1 cellular context compared by ENCODE assay signal in the genomic region with DNA sequence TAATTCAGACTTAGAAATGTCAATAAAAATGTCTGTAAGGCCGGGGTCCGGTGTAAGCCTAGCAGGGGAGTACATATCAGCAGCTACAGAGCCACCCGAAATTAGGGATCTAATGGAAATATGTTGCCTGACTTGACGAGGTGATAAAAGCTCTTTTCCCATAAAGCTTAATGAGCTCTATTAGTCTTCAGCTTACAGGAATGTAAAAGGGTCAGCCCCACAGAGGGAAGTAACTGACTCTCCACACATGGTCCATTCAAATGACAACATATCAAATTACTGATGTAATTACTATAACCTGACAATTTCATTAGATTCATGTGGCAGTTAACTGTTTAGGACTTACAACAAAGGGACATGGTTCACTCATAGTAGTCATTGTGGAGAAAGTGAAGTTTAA.
A peak's percentile ranks its signal among the peaks of the same experiment; 100 is the strongest.
TF ChIP-seq lines count a peak whose summit lies in the region.

No MANE protein-coding gene starts in this region.

TF ChIP-seq in HEK293, 187 proteins besides CTCF, POLR2A, EP300 and RAD21 (continued from another document and continues in another):
- peak; percentile 51; the same call in 1 of the 2 replicates for TF ChIP-seq ZXDB (tag by site-specific recombination; IDR thresholded peaks at IDR 0.05)
- no peak for TF ChIP-seq ZBTB21 (tag by site-specific recombination; IDR thresholded peaks at IDR 0.05)
- no peak for TF ChIP-seq ZNF548 (tag by site-specific recombination; IDR thresholded peaks at IDR 0.05)
- TF ChIP-seq, protein P1, sequence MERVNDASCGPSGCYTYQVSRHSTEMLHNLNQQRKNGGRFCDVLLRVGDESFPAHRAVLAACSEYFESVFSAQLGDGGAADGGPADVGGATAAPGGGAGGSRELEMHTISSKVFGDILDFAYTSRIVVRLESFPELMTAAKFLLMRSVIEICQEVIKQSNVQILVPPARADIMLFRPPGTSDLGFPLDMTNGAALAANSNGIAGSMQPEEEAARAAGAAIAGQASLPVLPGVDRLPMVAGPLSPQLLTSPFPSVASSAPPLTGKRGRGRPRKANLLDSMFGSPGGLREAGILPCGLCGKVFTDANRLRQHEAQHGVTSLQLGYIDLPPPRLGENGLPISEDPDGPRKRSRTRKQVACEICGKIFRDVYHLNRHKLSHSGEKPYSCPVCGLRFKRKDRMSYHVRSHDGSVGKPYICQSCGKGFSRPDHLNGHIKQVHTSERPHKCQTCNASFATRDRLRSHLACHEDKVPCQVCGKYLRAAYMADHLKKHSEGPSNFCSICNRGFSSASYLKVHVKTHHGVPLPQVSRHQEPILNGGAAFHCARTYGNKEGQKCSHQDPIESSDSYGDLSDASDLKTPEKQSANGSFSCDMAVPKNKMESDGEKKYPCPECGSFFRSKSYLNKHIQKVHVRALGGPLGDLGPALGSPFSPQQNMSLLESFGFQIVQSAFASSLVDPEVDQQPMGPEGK (tag by site-specific recombination; IDR thresholded peaks at IDR 0.05), result peak; percentile 72
- TF ChIP-seq ZNF623 (tag by site-specific recombination; IDR thresholded peaks at IDR 0.05), result no peak
- peak; percentile 55; the same call in 1 of the 2 replicates for TF ChIP-seq ZNF449 (tag by site-specific recombination; IDR thresholded peaks at IDR 0.05)
- TF ChIP-seq ZNF664 (tag by site-specific recombination; IDR thresholded peaks at IDR 0.05), result 0 out of 2 replicates have a peak, but pooled peaks have one; percentile 43
- TF ChIP-seq, protein P2, sequence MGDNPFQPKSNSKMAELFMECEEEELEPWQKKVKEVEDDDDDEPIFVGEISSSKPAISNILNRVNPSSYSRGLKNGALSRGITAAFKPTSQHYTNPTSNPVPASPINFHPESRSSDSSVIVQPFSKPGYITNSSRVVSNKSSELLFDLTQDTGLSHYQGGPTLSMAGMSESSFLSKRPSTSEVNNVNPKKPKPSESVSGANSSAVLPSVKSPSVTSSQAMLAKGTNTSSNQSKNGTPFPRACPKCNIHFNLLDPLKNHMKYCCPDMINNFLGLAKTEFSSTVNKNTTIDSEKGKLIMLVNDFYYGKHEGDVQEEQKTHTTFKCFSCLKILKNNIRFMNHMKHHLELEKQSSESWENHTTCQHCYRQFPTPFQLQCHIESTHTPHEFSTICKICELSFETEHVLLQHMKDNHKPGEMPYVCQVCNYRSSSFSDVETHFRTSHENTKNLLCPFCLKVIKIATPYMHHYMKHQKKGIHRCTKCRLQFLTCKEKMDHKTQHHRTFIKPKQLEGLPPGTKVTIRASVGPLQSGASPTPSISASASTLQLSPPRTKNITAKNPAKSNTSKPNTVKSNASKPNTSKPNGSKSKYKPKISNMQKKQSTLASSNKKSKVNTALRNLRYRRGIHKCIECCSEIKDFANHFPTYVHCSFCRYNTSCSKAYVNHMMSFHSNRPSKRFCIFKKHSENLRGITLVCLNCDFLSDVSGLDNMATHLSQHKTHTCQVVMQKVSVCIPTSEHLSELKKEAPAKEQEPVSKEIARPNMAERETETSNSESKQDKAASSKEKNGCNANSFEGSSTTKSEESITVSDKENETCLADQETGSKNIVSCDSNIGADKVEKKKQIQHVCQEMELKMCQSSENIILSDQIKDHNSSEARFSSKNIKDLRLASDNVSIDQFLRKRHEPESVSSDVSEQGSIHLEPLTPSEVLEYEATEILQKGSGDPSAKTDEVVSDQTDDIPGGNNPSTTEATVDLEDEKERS (tag by site-specific recombination; IDR thresholded peaks at IDR 0.05), result no peak
- TF ChIP-seq, protein P3, sequence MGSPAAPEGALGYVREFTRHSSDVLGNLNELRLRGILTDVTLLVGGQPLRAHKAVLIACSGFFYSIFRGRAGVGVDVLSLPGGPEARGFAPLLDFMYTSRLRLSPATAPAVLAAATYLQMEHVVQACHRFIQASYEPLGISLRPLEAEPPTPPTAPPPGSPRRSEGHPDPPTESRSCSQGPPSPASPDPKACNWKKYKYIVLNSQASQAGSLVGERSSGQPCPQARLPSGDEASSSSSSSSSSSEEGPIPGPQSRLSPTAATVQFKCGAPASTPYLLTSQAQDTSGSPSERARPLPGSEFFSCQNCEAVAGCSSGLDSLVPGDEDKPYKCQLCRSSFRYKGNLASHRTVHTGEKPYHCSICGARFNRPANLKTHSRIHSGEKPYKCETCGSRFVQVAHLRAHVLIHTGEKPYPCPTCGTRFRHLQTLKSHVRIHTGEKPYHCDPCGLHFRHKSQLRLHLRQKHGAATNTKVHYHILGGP (tag by site-specific recombination; IDR thresholded peaks at IDR 0.05), result peak; percentile 75; the same call in 1 of the 2 replicates
- TF ChIP-seq GFI1B (tag by site-specific recombination; IDR thresholded peaks at IDR 0.05), result 0 out of 2 replicates have a peak, but pooled peaks have one; percentile 27
- TF ChIP-seq ZNF501 (tag by site-specific recombination; IDR thresholded peaks at IDR 0.05), result peak; percentile 88
- TF ChIP-seq ZNF19 (tag by site-specific recombination; IDR thresholded peaks at IDR 0.05; ENCODE audit: low read depth), result no peak
- TF ChIP-seq, protein P4, sequence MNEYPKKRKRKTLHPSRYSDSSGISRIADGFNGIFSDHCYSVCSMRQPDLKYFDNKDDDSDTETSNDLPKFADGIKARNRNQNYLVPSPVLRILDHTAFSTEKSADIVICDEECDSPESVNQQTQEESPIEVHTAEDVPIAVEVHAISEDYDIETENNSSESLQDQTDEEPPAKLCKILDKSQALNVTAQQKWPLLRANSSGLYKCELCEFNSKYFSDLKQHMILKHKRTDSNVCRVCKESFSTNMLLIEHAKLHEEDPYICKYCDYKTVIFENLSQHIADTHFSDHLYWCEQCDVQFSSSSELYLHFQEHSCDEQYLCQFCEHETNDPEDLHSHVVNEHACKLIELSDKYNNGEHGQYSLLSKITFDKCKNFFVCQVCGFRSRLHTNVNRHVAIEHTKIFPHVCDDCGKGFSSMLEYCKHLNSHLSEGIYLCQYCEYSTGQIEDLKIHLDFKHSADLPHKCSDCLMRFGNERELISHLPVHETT (tag by site-specific recombination; IDR thresholded peaks at IDR 0.05), result peak; percentile 66; the same call in 1 of the 2 replicates
- TF ChIP-seq ZNF837 (tag by site-specific recombination; IDR thresholded peaks at IDR 0.05), result no peak
- TF ChIP-seq ZNF830 (tag by site-specific recombination; IDR thresholded peaks at IDR 0.05; ENCODE audit: low read depth), result no peak
- TF ChIP-seq ZNF629 (tag by site-specific recombination; IDR thresholded peaks at IDR 0.05), result peak; percentile 60
- TF ChIP-seq ZNF626 (tag by site-specific recombination; IDR thresholded peaks at IDR 0.05), result 0 out of 2 replicates have a peak, but pooled peaks have one; percentile 6
- no peak for TF ChIP-seq HOXA7 (CRISPR knock-in tag; IDR thresholded peaks at IDR 0.05; ENCODE audit: borderline replicate concordance)
- peak; percentile 82 for TF ChIP-seq KLF16 (tag by site-specific recombination; IDR thresholded peaks at IDR 0.05)
- TF ChIP-seq, protein P5, sequence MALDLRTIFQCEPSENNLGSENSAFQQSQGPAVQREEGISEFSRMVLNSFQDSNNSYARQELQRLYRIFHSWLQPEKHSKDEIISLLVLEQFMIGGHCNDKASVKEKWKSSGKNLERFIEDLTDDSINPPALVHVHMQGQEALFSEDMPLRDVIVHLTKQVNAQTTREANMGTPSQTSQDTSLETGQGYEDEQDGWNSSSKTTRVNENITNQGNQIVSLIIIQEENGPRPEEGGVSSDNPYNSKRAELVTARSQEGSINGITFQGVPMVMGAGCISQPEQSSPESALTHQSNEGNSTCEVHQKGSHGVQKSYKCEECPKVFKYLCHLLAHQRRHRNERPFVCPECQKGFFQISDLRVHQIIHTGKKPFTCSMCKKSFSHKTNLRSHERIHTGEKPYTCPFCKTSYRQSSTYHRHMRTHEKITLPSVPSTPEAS (tag by site-specific recombination; IDR thresholded peaks at IDR 0.05), result 0 out of 2 replicates have a peak, but pooled peaks have one; percentile 22
- TF ChIP-seq ZNF391 (tag by site-specific recombination; IDR thresholded peaks at IDR 0.05; ENCODE audit: borderline replicate concordance, low read depth), result peak; percentile 82; the same call in 1 of the 2 replicates
- TF ChIP-seq ZNF398 (tag by site-specific recombination; IDR thresholded peaks at IDR 0.05), result no peak
- peak; percentile 99 for TF ChIP-seq SP7 (tag by site-specific recombination; IDR thresholded peaks at IDR 0.05)
- 0 out of 2 replicates have a peak, but pooled peaks have one; percentile 45 for TF ChIP-seq ZNF335 (tag by site-specific recombination; conservative IDR thresholded peaks at IDR 0.05)
- TF ChIP-seq, protein P6, sequence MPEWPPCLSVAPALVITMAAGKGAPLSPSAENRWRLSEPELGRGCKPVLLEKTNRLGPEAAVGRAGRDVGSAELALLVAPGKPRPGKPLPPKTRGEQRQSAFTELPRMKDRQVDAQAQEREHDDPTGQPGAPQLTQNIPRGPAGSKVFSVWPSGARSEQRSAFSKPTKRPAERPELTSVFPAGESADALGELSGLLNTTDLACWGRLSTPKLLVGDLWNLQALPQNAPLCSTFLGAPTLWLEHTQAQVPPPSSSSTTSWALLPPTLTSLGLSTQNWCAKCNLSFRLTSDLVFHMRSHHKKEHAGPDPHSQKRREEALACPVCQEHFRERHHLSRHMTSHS (tag by site-specific recombination; IDR thresholded peaks at IDR 0.05), result 0 out of 2 replicates have a peak, but pooled peaks have one; percentile 61
- no peak for TF ChIP-seq ZNF112 (tag by site-specific recombination; IDR thresholded peaks at IDR 0.05)
- TF ChIP-seq ZNF311 (tag by site-specific recombination; IDR thresholded peaks at IDR 0.05; ENCODE audit: borderline replicate concordance), result no peak
- peak; percentile 59; the same call in 1 of the 2 replicates for TF ChIP-seq ZBTB48 (tag by site-specific recombination; IDR thresholded peaks at IDR 0.05)
- TF ChIP-seq ZNF624 (tag by site-specific recombination; IDR thresholded peaks at IDR 0.05), result no peak
- no peak for TF ChIP-seq ZNF292 (tag by site-specific recombination; IDR thresholded peaks at IDR 0.05; ENCODE audit: borderline replicate concordance, low read depth)
- TF ChIP-seq ZNF132 (tag by site-specific recombination; IDR thresholded peaks at IDR 0.05; ENCODE audit: borderline replicate concordance), result peak; percentile 43; the same call in 1 of the 2 replicates
- TF ChIP-seq ZFP3 (tag by site-specific recombination; IDR thresholded peaks at IDR 0.05; ENCODE audit: low read depth), result no peak
- peak; percentile 87; the same call in 1 of the 2 replicates for TF ChIP-seq GLI2 (tag by site-specific recombination; IDR thresholded peaks at IDR 0.05; ENCODE audit: borderline replicate concordance, low read depth)
- no peak for TF ChIP-seq ZNF571 (tag by site-specific recombination; IDR thresholded peaks at IDR 0.05)
- TF ChIP-seq TRIM28 (IDR thresholded peaks at IDR 0.05; ENCODE audit: borderline replicate concordance, low read length), result no peak
- TF ChIP-seq ZSCAN30 (tag by site-specific recombination; IDR thresholded peaks at IDR 0.05), result peak; percentile 69
- peak; percentile 93 for TF ChIP-seq GLIS1 (tag by site-specific recombination; IDR thresholded peaks at IDR 0.05)
- TF ChIP-seq ZNF175 (tag by site-specific recombination; IDR thresholded peaks at IDR 0.05), result no peak
- no peak for TF ChIP-seq ZNF670 (tag by site-specific recombination; IDR thresholded peaks at IDR 0.05; ENCODE audit: low read depth)
- peak; percentile 89 for TF ChIP-seq ZNF24 (tag by site-specific recombination; IDR thresholded peaks at IDR 0.05)
- TF ChIP-seq ZNF211 (tag by site-specific recombination; IDR thresholded peaks at IDR 0.05; ENCODE audit: low read depth), result no peak
- TF ChIP-seq OSR2 (tag by site-specific recombination; IDR thresholded peaks at IDR 0.05), result peak; percentile 97
- TF ChIP-seq HOXD13 (CRISPR knock-in tag; IDR thresholded peaks at IDR 0.05; ENCODE audit: borderline replicate concordance), result no peak
- no peak for TF ChIP-seq BCL11B (tag by site-specific recombination; IDR thresholded peaks at IDR 0.05; ENCODE audit: low read depth)
- no peak for TF ChIP-seq ZNF658 (tag by site-specific recombination; IDR thresholded peaks at IDR 0.05)
- TF ChIP-seq KLF8 (tag by site-specific recombination; IDR thresholded peaks at IDR 0.05), result peak; percentile 37; the same call in 1 of the 2 replicates
- TF ChIP-seq SALL2 (tag by site-specific recombination; IDR thresholded peaks at IDR 0.05; ENCODE audit: borderline replicate concordance), result no peak
- TF ChIP-seq WT1 (tag by site-specific recombination; IDR thresholded peaks at IDR 0.05), result peak; percentile 99
- TF ChIP-seq PRDM1 (tag by site-specific recombination; IDR thresholded peaks at IDR 0.05), result 0 out of 2 replicates have a peak, but pooled peaks have one; percentile 8
- TF ChIP-seq BCL11A (tag by site-specific recombination; IDR thresholded peaks at IDR 0.05; ENCODE audit: low read depth), result peak; percentile 92
- no peak for TF ChIP-seq ZNF341 (tag by site-specific recombination; IDR thresholded peaks at IDR 0.05; ENCODE audit: low read depth)
- peak; percentile 98 for TF ChIP-seq OVOL3 (tag by site-specific recombination; IDR thresholded peaks at IDR 0.05)
- no peak for TF ChIP-seq HOXC10 (CRISPR knock-in tag; IDR thresholded peaks at IDR 0.05)
